Comparison of ENCODE assay signal across 39 cellular contexts in the genomic region with DNA sequence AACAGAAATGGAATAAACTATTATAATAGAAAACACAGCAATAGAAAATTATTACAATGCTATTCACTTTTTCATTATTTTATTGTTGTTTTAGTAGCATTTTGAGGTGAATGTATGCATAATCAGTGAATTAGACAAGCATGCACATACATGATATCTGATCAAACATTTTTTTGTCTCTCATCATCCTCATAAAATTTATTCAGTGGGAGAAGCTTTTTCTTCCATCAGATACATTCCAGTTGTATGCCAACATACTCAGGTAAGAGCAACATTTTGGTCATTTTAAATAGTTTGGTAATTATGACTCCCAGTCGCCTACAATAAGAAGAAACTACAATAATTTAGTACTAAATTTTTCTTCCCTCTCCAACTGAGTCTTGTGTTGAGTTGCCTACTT. TPM values are rescaled to one million over a fixed set of nuclear protein-coding genes. Genes with fewer than 3 reads are reported as not detected.
"Had no signal": no experiment of that assay in that cellular context is flagged by ENCODE, and none has a peak within 500 bp of the region (broad histone marks: within the 10 kb centered on the region; RNA-seq: fewer than 3 reads in every experiment).

No MANE protein-coding gene starts in this region.

- DNase-seq: activated CD4-positive, alpha-beta memory T cell treated with anti-CD3 and anti-CD28 coated beads for 36 hours; activated CD4-positive, alpha-beta T cell treated with anti-CD3 and anti-CD28 coated beads for 36 hours; activated CD4-positive, alpha-beta T cell treated with anti-CD3 and anti-CD28 coated beads, Interleukin-2, amount 10 ng/mL, durations not matched to agents 24 days and 14 days; activated CD4-positive, CD25-positive, alpha-beta regulatory T cell; activated CD4-positive, CD25-positive, alpha-beta regulatory T cell treated with anti-CD3 and anti-CD28 coated beads, Interleukin-2, amount 50 U/mL, for 72 hours; activated CD8-positive, alpha-beta memory T cell treated with anti-CD3 and anti-CD28 coated beads, Interleukin-2, amount 10 ng/mL, durations not matched to agents 7 days and 5 days; activated CD8-positive, alpha-beta memory T cell treated with anti-CD3 and anti-CD28 coated beads, Interleukin-2, amount 50 U/mL, for 4 hours; activated CD8-positive, alpha-beta T cell treated with anti-CD3 and anti-CD28 coated beads, Interleukin-2, amount 10 ng/mL, durations not matched to agents 7 days and 5 days; activated effector memory CD4-positive, alpha-beta T cell treated with anti-CD3 and anti-CD28 coated beads, Interleukin-2, amount 50 U/mL, for 16 hours; activated naive CD4-positive, alpha-beta T cell treated with anti-CD3 and anti-CD28 coated beads for 36 hours; activated naive CD8-positive, alpha-beta T cell treated with anti-CD3 and anti-CD28 coated beads for 36 hours; activated naive CD8-positive, alpha-beta T cell treated with anti-CD3 and anti-CD28 coated beads, Interleukin-2, amount 50 U/mL, for 24 hours; activated T-cell treated with anti-CD3 and anti-CD28 coated beads, Interleukin-2, amount 50 U/mL, for 1 hour; activated T-cell treated with anti-CD3 and anti-CD28 coated beads, Interleukin-2, amount 50 U/mL, for 48 hours; adrenal gland; amygdala; aorta; central memory CD4-positive, alpha-beta T cell; cerebellar nuclear complex; effector CD8-positive, alpha-beta T cell; esophagus squamous epithelium; foreskin melanocyte; T-helper 2 cell had no signal

- H3K36me3 Mint-ChIP-seq: activated CD4-positive, alpha-beta memory T cell treated with anti-CD3 and anti-CD28 coated beads for 36 hours; activated CD8-positive, alpha-beta memory T cell treated with anti-CD3 and anti-CD28 coated beads, Interleukin-2, amount 10 ng/mL, durations not matched to agents 7 days and 5 days; activated naive CD4-positive, alpha-beta T cell treated with anti-CD3 and anti-CD28 coated beads, Interleukin-2, amount 50 U/mL, for 24 hours; activated naive CD8-positive, alpha-beta T cell treated with anti-CD3 and anti-CD28 coated beads for 36 hours; brain had no signal

- H3K4me3 ChIP-seq: adrenal gland, breast epithelium, cardiac muscle cell, colonic mucosa, esophagus squamous epithelium, gastroesophageal sphincter had no signal

- FAIRE-seq: endometrium, endothelial cell of umbilical vein had no signal

- ATAC-seq: activated CD4-positive, alpha-beta T cell treated with anti-CD3 and anti-CD28 coated beads for 36 hours; activated CD8-positive, alpha-beta memory T cell treated with anti-CD3 and anti-CD28 coated beads, Interleukin-2, amount 10 ng/mL, durations not matched to agents 7 days and 5 days; activated CD8-positive, alpha-beta T cell treated with anti-CD3 and anti-CD28 coated beads, Interleukin-2, amount 10 ng/mL, durations not matched to agents 7 days and 5 days; activated naive CD8-positive, alpha-beta T cell treated with anti-CD3 and anti-CD28 coated beads, Interleukin-2, amount 50 U/mL, for 24 hours; gastroesophageal sphincter had no signal

- H3K27ac Mint-ChIP-seq: activated CD4-positive, alpha-beta memory T cell treated with anti-CD3 and anti-CD28 coated beads for 36 hours; activated CD4-positive, alpha-beta T cell treated with anti-CD3 and anti-CD28 coated beads for 36 hours; activated CD4-positive, alpha-beta T cell treated with anti-CD3 and anti-CD28 coated beads, Interleukin-2, amount 10 ng/mL, durations not matched to agents 24 days and 14 days; activated CD8-positive, alpha-beta memory T cell treated with anti-CD3 and anti-CD28 coated beads, Interleukin-2, amount 10 ng/mL, durations not matched to agents 7 days and 5 days; activated CD8-positive, alpha-beta T cell treated with anti-CD3 and anti-CD28 coated beads, Interleukin-2, amount 10 ng/mL, durations not matched to agents 7 days and 5 days; activated naive CD4-positive, alpha-beta T cell treated with anti-CD3 and anti-CD28 coated beads for 36 hours; activated naive CD4-positive, alpha-beta T cell treated with anti-CD3 and anti-CD28 coated beads, Interleukin-2, amount 50 U/mL, for 24 hours; activated naive CD8-positive, alpha-beta T cell treated with anti-CD3 and anti-CD28 coated beads for 36 hours; activated naive CD8-positive, alpha-beta T cell treated with anti-CD3 and anti-CD28 coated beads, Interleukin-2, amount 50 U/mL, for 24 hours; activated T-helper 1 cell treated with anti-CD3 and anti-CD28 coated beads, Interleukin-12 subunit alpha, Interleukin-12 subunit beta, Interleukin-2, Interleukin-4 antibody, amounts not matched to agents 30 ng/mL and 10 ng/mL and 1 ng/mL, durations not matched to agents 14 hours and 24 hours and 36 hours; activated T-helper 2 cell treated with anti-CD3 and anti-CD28 coated beads, Interferon-gamma antibody, Interleukin-2, Interleukin-4, amounts not matched to agents 10 μg/mL and 5 μg/mL and 100 μg/mL, durations not matched to agents 14 hours and 24 hours and 36 hours; brain had no signal

- H3K4me3 Mint-ChIP-seq: activated CD4-positive, alpha-beta memory T cell treated with anti-CD3 and anti-CD28 coated beads for 36 hours; activated CD4-positive, alpha-beta T cell treated with anti-CD3 and anti-CD28 coated beads for 36 hours; activated CD4-positive, alpha-beta T cell treated with anti-CD3 and anti-CD28 coated beads, Interleukin-2, amount 10 ng/mL, durations not matched to agents 24 days and 14 days; activated CD8-positive, alpha-beta memory T cell treated with anti-CD3 and anti-CD28 coated beads, Interleukin-2, amount 10 ng/mL, durations not matched to agents 7 days and 5 days; activated CD8-positive, alpha-beta T cell treated with anti-CD3 and anti-CD28 coated beads, Interleukin-2, amount 10 ng/mL, durations not matched to agents 7 days and 5 days; activated naive CD4-positive, alpha-beta T cell treated with anti-CD3 and anti-CD28 coated beads for 36 hours; activated naive CD4-positive, alpha-beta T cell treated with anti-CD3 and anti-CD28 coated beads, Interleukin-2, amount 50 U/mL, for 24 hours; activated naive CD8-positive, alpha-beta T cell treated with anti-CD3 and anti-CD28 coated beads for 36 hours; activated naive CD8-positive, alpha-beta T cell treated with anti-CD3 and anti-CD28 coated beads, Interleukin-2, amount 50 U/mL, for 24 hours; activated T-helper 1 cell treated with anti-CD3 and anti-CD28 coated beads, Interleukin-12 subunit alpha, Interleukin-12 subunit beta, Interleukin-2, Interleukin-4 antibody, amounts not matched to agents 30 ng/mL and 10 ng/mL and 1 ng/mL, durations not matched to agents 14 hours and 24 hours and 36 hours; brain had no signal

- H3K4me1 ChIP-seq: adrenal gland, breast epithelium, colonic mucosa, esophagus squamous epithelium, gastroesophageal sphincter had no signal

- H3K27ac ChIP-seq: adrenal gland, breast epithelium, cardiac muscle cell, colonic mucosa, epithelial cell of prostate, esophagus squamous epithelium, gastroesophageal sphincter had no signal

- H3K9me3 ChIP-seq: adrenal gland, breast epithelium, colonic mucosa, esophagus squamous epithelium, gastroesophageal sphincter had no signal

- H3K27me3 ChIP-seq: adrenal gland, breast epithelium, cardiac muscle cell, colonic mucosa, esophagus squamous epithelium had no signal

- H3K4me1 Mint-ChIP-seq: activated CD4-positive, alpha-beta T cell treated with anti-CD3 and anti-CD28 coated beads for 36 hours; activated CD4-positive, alpha-beta T cell treated with anti-CD3 and anti-CD28 coated beads, Interleukin-2, amount 10 ng/mL, durations not matched to agents 24 days and 14 days; activated CD8-positive, alpha-beta memory T cell treated with anti-CD3 and anti-CD28 coated beads, Interleukin-2, amount 10 ng/mL, durations not matched to agents 7 days and 5 days; activated naive CD4-positive, alpha-beta T cell treated with anti-CD3 and anti-CD28 coated beads, Interleukin-2, amount 50 U/mL, for 24 hours; activated naive CD8-positive, alpha-beta T cell treated with anti-CD3 and anti-CD28 coated beads for 36 hours; activated naive CD8-positive, alpha-beta T cell treated with anti-CD3 and anti-CD28 coated beads, Interleukin-2, amount 50 U/mL, for 24 hours; brain had no signal

- H3K9me3 Mint-ChIP-seq: activated CD4-positive, alpha-beta memory T cell treated with anti-CD3 and anti-CD28 coated beads for 36 hours; activated CD4-positive, alpha-beta T cell treated with anti-CD3 and anti-CD28 coated beads, Interleukin-2, amount 10 ng/mL, durations not matched to agents 24 days and 14 days; activated naive CD4-positive, alpha-beta T cell treated with anti-CD3 and anti-CD28 coated beads for 36 hours; activated naive CD4-positive, alpha-beta T cell treated with anti-CD3 and anti-CD28 coated beads, Interleukin-2, amount 50 U/mL, for 24 hours; activated naive CD8-positive, alpha-beta T cell treated with anti-CD3 and anti-CD28 coated beads for 36 hours; activated naive CD8-positive, alpha-beta T cell treated with anti-CD3 and anti-CD28 coated beads, Interleukin-2, amount 50 U/mL, for 24 hours; activated T-helper 1 cell treated with anti-CD3 and anti-CD28 coated beads, Interleukin-12 subunit alpha, Interleukin-12 subunit beta, Interleukin-2, Interleukin-4 antibody, amounts not matched to agents 30 ng/mL and 10 ng/mL and 1 ng/mL, durations not matched to agents 14 hours and 24 hours and 36 hours; activated T-helper 2 cell treated with anti-CD3 and anti-CD28 coated beads, Interferon-gamma antibody, Interleukin-2, Interleukin-4, amounts not matched to agents 10 μg/mL and 5 μg/mL and 100 μg/mL, durations not matched to agents 14 hours and 24 hours and 36 hours had no signal

- H3K36me3 ChIP-seq: adrenal gland, breast epithelium, cardiac muscle cell, colonic mucosa, esophagus squamous epithelium, gastroesophageal sphincter had no signal

RNA-seq across cellular contexts. Expression of gene ADGRF1, which starts 44.5 kb away (rescaled TPM):
- total RNA-seq: activated CD4-positive, alpha-beta memory T cell treated with anti-CD3 and anti-CD28 coated beads for 36 hours; activated CD4-positive, alpha-beta T cell treated with anti-CD3 and anti-CD28 coated beads for 36 hours; activated CD4-positive, alpha-beta T cell treated with anti-CD3 and anti-CD28 coated beads, Interleukin-2, amount 10 ng/mL, durations not matched to agents 24 days and 14 days; activated CD8-positive, alpha-beta memory T cell treated with anti-CD3 and anti-CD28 coated beads for 36 hours; activated CD8-positive, alpha-beta memory T cell treated with anti-CD3 and anti-CD28 coated beads, Interleukin-2, amount 10 ng/mL, durations not matched to agents 7 days and 5 days; activated CD8-positive, alpha-beta T cell treated with anti-CD3 and anti-CD28 coated beads, Interleukin-2, amount 10 ng/mL, durations not matched to agents 7 days and 5 days; activated naive CD4-positive, alpha-beta T cell treated with anti-CD3 and anti-CD28 coated beads for 36 hours; activated naive CD8-positive, alpha-beta T cell treated with anti-CD3 and anti-CD28 coated beads for 36 hours; activated T-helper 1 cell treated with anti-CD3 and anti-CD28 coated beads, Interleukin-12 subunit alpha, Interleukin-12 subunit beta, Interleukin-2, Interleukin-4 antibody, amounts not matched to agents 30 ng/mL and 10 ng/mL and 1 ng/mL, durations not matched to agents 14 hours and 24 hours and 36 hours; activated T-helper 2 cell treated with anti-CD3 and anti-CD28 coated beads, Interferon-gamma antibody, Interleukin-2, Interleukin-4, amounts not matched to agents 10 μg/mL and 5 μg/mL and 100 μg/mL, durations not matched to agents 14 hours and 24 hours and 36 hours; aorta; cardiac muscle cell; dermis microvascular lymphatic vessel endothelial cell; endothelial cell of umbilical vein; fibroblast of lung; glomerular endothelial cell; T-helper 1 cell treated with Interleukin-12 subunit alpha and Interleukin-12 subunit beta and Interleukin-4 antibody, amounts not matched to agents 30 ng/mL and 1 ng/mL, for 36 hours had no signal
- polyA plus RNA-seq: aorta, cardiac muscle cell, endothelial cell of umbilical vein, fibroblast of lung had no signal
